ENCODE assay signal across 8 cellular contexts in the genomic region with DNA sequence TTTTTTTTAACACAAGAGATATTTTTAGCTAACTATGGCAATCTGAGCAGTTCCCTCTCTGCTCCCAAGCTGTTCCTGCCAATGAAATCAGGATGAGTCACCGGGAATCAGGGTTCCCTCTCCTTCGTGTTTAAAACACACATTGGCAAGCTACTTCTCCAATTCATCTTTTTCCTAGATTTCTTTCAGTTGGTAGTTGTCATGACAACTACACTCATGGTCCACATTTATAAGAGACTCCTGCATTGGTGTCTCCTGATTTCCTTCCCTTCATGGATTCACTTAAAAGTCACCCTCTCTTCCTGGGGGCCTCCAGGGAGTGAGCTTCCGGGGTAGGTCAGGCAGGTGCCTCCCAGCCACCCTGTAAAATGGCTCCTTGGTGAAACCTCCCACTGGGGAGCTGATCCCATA.
DNase-seq lines count a peak whose midpoint lies in the region; ATAC-seq and TF ChIP-seq lines count a peak whose summit lies in the region.

No MANE protein-coding gene starts in this region.

- no peaks in the 10 kb centered on the region for H3K36me3 ChIP-seq in mucosa of descending colon (ENCODE audit: low read depth)

- intact Hi-C loops in mucosa of descending colon (cut with DNase I, micrococcal nuclease), result no loop called here

- H3K9me3 ChIP-seq in mucosa of descending colon, result no peaks in the 10 kb centered on the region

- no peaks in the 10 kb centered on the region for H3K4me1 ChIP-seq in mucosa of descending colon (ENCODE audit: low read depth)

- DNase-seq in A172 (ENCODE audit: low spot score) (peak; percentile 87), HT1080 (ENCODE audit: low read depth) (peak; percentile 92), choroid plexus epithelial cell (ENCODE audit: low read depth) (peak; percentile 77), mucosa of descending colon (peak in 1 of 3 donors; percentile 16), cortex of kidney (lab: John Stamatoyannopoulos, UW) (no peak)
- DNase-seq in stimulated activated naive CD4-positive, alpha-beta T cell treated with Interleukin-2 at 50 U/mL for 16 hours (lab: John Stamatoyannopoulos, UW), result no peak

- TF ChIP-seq CTCF in choroid plexus epithelial cell (conservative IDR thresholded peaks at IDR 0.05; ENCODE audit: low read depth, low read length) (no peak), mucosa of descending colon (IDR thresholded peaks at IDR 0.05) (no peak)

- ATAC-seq in mucosa of descending colon (peak; percentile 28), GM21528 (IDR thresholded peaks at IDR 0.05; ENCODE audit: low FRiP score, unreplicated experiment) (no peak), GM21360 (IDR thresholded peaks at IDR 0.05; ENCODE audit: unreplicated experiment) (no peak)

- H3K4me3 ChIP-seq in choroid plexus epithelial cell (ENCODE audit: low read depth, low read length) (no peak overlapping the region), mucosa of descending colon (no peak overlapping the region)

Comparison
In these comparisons a context has a peak if more than half of its experiments do, and no peak if none do; other contexts are left out.
1. DNase-seq: peak in A172 (single experiment), HT1080 (single experiment) and choroid plexus epithelial cell (single experiment); none in stimulated activated naive CD4-positive, alpha-beta T cell treated with Interleukin-2 at 50 U/mL for 16 hours (single experiment) and cortex of kidney (single experiment).